Comparison of ENCODE assay signal across 18 cellular contexts in genomic region chr14:98466807-98467206, GRCh38.
A peak's percentile ranks its signal among the peaks of the same experiment; 100 is the strongest.
DNase-seq lines count a peak whose midpoint lies in the region; ATAC-seq and TF ChIP-seq lines count a peak whose summit lies in the region.
"Had no signal": no experiment of that assay in that cellular context is flagged by ENCODE, and none has a peak within 500 bp of the region (broad histone marks: within the 10 kb centered on the region; RNA-seq: fewer than 3 reads in every experiment).

No MANE protein-coding gene starts in this region.

- H3K9me3 Mint-ChIP-seq in activated CD4-positive, alpha-beta T cell treated with anti-CD3 and anti-CD28 coated beads, Interleukin-2, amount 10 ng/mL, durations not matched to agents 24 days and 14 days: peaks cover 10% of the 10 kb centered on the region
- peaks cover 9% of the 10 kb centered on the region for H3K9me3 Mint-ChIP-seq in neural crest cell
- peaks cover 0 to 4% (median 0%) of the 10 kb centered on the region in 8 donors for H3K9me3 Mint-ChIP-seq in CD4-positive, alpha-beta memory T cell

- H3K4me1 ChIP-seq in CD4-positive, alpha-beta memory T cell (ENCODE audit: insufficient read depth, low read length): no peaks in the 10 kb centered on the region

- H3K36me3 Mint-ChIP-seq in activated CD4-positive, alpha-beta T cell treated with anti-CD3 and anti-CD28 coated beads, Interleukin-2, amount 10 ng/mL, durations not matched to agents 24 days and 14 days (ENCODE audit: low read depth): no peaks in the 10 kb centered on the region
- H3K36me3 Mint-ChIP-seq in neural crest cell (ENCODE audit: low read depth): no peaks in the 10 kb centered on the region
- no peaks in the 10 kb centered on the region for H3K36me3 Mint-ChIP-seq in CD4-positive, alpha-beta memory T cell

- no peak overlapping the region for H3K27ac Mint-ChIP-seq in activated CD4-positive, alpha-beta T cell treated with anti-CD3 and anti-CD28 coated beads, Interleukin-2, amount 10 ng/mL, durations not matched to agents 24 days and 14 days
- peak overlapping the region; percentile 52 for H3K27ac Mint-ChIP-seq in neural crest cell (ENCODE audit: unreplicated experiment)
- H3K27ac Mint-ChIP-seq in CD4-positive, alpha-beta memory T cell: peak overlapping the region in 1 of 7 donors; percentile 76

- ATAC-seq in HG02970 (IDR thresholded peaks at IDR 0.05; ENCODE audit: low FRiP score, unreplicated experiment): no peak

- no peaks in the 10 kb centered on the region for H3K27me3 Mint-ChIP-seq in activated CD4-positive, alpha-beta T cell treated with anti-CD3 and anti-CD28 coated beads, Interleukin-2, amount 10 ng/mL, durations not matched to agents 24 days and 14 days
- no peaks in the 10 kb centered on the region for H3K27me3 Mint-ChIP-seq in neural crest cell (ENCODE audit: low read depth)
- no peaks in the 10 kb centered on the region for H3K27me3 Mint-ChIP-seq in CD4-positive, alpha-beta memory T cell

- CTCF ChIA-PET in RWPE1 (lab: Yijun Ruan, JAX): no interaction called here
- CTCF ChIA-PET in CD4-positive, alpha-beta memory T cell (lab: Charles Lee; ENCODE audit: partially characterized antibody): no interaction called here

- H3K4me1 Mint-ChIP-seq in activated CD4-positive, alpha-beta T cell treated with anti-CD3 and anti-CD28 coated beads, Interleukin-2, amount 10 ng/mL, durations not matched to agents 24 days and 14 days: no peaks in the 10 kb centered on the region
- no peaks in the 10 kb centered on the region for H3K4me1 Mint-ChIP-seq in neural crest cell
- no peaks in the 10 kb centered on the region for H3K4me1 Mint-ChIP-seq in CD4-positive, alpha-beta memory T cell

- H3K27ac ChIP-seq in RWPE1: peak overlapping the region; percentile 48; the same call in 1 of the 2 replicates
- H3K27ac ChIP-seq in CD4-positive, alpha-beta memory T cell (ENCODE audit: low read depth, low read length): no peak overlapping the region
- H3K27ac ChIP-seq: C4-2B, SK-N-MC had no signal

- no peaks in the 10 kb centered on the region for H3K9me3 ChIP-seq in CD4-positive, alpha-beta memory T cell (ENCODE audit: control insufficient read depth in 1 of 2, low read length in 2 of 2)

- no peaks in the 10 kb centered on the region for H3K27me3 ChIP-seq in CD4-positive, alpha-beta memory T cell (ENCODE audit: insufficient read depth, low read length)

- DNase-seq in activated CD4-positive, alpha-beta T cell treated with anti-CD3 and anti-CD28 coated beads, Interleukin-2, amount 10 ng/mL, durations not matched to agents 24 days and 14 days: peak; percentile 35
- DNase-seq in activated CD4-positive, alpha-beta T cell treated with anti-CD3 and anti-CD28 coated beads for 4 hours: no peak
- DNase-seq in RWPE1 (ENCODE audit: low spot score) (peak; percentile 49), epithelial cell of esophagus (ENCODE audit: low read depth) (peak; percentile 81), neural crest cell (ENCODE audit: low read depth, low spot score) (no peak)
- no peak for DNase-seq in stimulated activated naive CD4-positive, alpha-beta T cell (lab: John Stamatoyannopoulos, UW)
- DNase-seq in CD4-positive, alpha-beta memory T cell: no peak
- DNase-seq: DMS 273 treated with DMSO at 0.1 percent for 48 hours, EL, IMR-90, Kasumi-1, NCI-H187 treated with DMSO at 0.1 percent for 48 hours, NCI-H2171 treated with DMSO at 0.1 percent for 48 hours, NCI-H510A, Right ventricle myocardium superior had no signal

- intact Hi-C loops in activated CD4-positive, alpha-beta T cell treated with anti-CD3 and anti-CD28 coated beads, Interleukin-2, amount 10 ng/mL, durations not matched to agents 24 days and 14 days (cut with micrococcal nuclease): no loop called here
- intact Hi-C loops in CD4-positive, alpha-beta memory T cell (cut with micrococcal nuclease): no loop called here

- no peak overlapping the region for H3K4me3 ChIP-seq in epithelial cell of esophagus (ENCODE audit: low read length)
- no peak overlapping the region for H3K4me3 ChIP-seq in CD4-positive, alpha-beta memory T cell (ENCODE audit: low read length in 2 of 2)
- H3K4me3 ChIP-seq: SK-N-MC had no signal

- TF ChIP-seq CTCF in RWPE1 (conservative IDR thresholded peaks at IDR 0.05; ENCODE audit: low read depth) (no peak), epithelial cell of esophagus (IDR thresholded peaks at IDR 0.05; ENCODE audit: insufficient read depth, low read depth, low read length, missing control alignments) (no peak), neural crest cell (conservative IDR thresholded peaks at IDR 0.05) (no peak)

- POLR2A ChIA-PET in RWPE1 (lab: Yijun Ruan, JAX; ENCODE audit: low non-redundant PET): no interaction called here
- POLR2A ChIA-PET in CD4-positive, alpha-beta memory T cell (lab: Charles Lee; ENCODE audit: partially characterized antibody): no interaction called here

- H3K4me3 Mint-ChIP-seq in activated CD4-positive, alpha-beta T cell treated with anti-CD3 and anti-CD28 coated beads, Interleukin-2, amount 10 ng/mL, durations not matched to agents 24 days and 14 days: no peak overlapping the region
- no peak overlapping the region for H3K4me3 Mint-ChIP-seq in neural crest cell
- H3K4me3 Mint-ChIP-seq in CD4-positive, alpha-beta memory T cell: no peak overlapping the region

- no peaks in the 10 kb centered on the region for H3K36me3 ChIP-seq in CD4-positive, alpha-beta memory T cell (ENCODE audit: insufficient read depth, low read length)

Comparison
In these comparisons a context has a peak if more than half of its experiments do, and no peak if none do; other contexts are left out.
1. DNase-seq: peak in activated CD4-positive, alpha-beta T cell treated with anti-CD3 and anti-CD28 coated beads, Interleukin-2, amount 10 ng/mL, durations not matched to agents 24 days and 14 days (single experiment), RWPE1 (single experiment) and epithelial cell of esophagus (single experiment); none in activated CD4-positive, alpha-beta T cell treated with anti-CD3 and anti-CD28 coated beads for 4 hours (0 of 2), neural crest cell (single experiment), stimulated activated naive CD4-positive, alpha-beta T cell (0 of 6) and CD4-positive, alpha-beta memory T cell (0 of 5).